ENCODE assay signal across 20 cellular contexts in the genomic region with DNA sequence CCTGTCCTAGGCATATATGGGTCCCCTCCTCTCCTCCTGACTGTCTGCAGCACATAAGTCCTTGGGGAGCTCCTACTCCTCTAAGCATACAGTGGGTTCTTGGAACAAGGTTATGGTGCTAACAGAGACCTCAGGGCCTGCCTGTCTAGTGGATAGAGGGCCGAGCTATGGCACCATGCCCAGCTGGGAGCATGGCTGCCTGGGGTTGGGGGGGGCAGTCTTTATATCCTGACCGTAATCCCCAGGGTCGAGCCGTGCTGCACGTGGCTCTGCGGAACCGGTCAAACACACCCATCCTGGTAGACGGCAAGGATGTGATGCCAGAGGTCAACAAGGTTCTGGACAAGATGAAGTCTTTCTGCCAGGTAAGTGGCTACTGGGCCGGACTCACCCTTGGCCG. TPM values are rescaled to one million over a fixed set of nuclear protein-coding genes. Genes with fewer than 3 reads are reported as not detected.
DNase-seq lines count a peak whose midpoint lies in the region; ATAC-seq and TF ChIP-seq lines count a peak whose summit lies in the region.
"Had no signal": no experiment of that assay in that cellular context is flagged by ENCODE, and none has a peak within 500 bp of the region (broad histone marks: within the 10 kb centered on the region; RNA-seq: fewer than 3 reads in every experiment).

No MANE protein-coding gene starts in this region.

- DNase-seq in cardiac muscle cell (ENCODE audit: low read depth in 1 of 2, low spot score in 1 of 2) (no peak), right atrium auricular region (ENCODE audit: low spot score) (no peak), HL-60 (ENCODE audit: low read depth in 1 of 2, low spot score in 1 of 2) (no peak), psoas muscle (no peak), endothelial cell (ENCODE audit: low spot score) (no peak)
- no peak for DNase-seq in stimulated activated CD4-positive, alpha-beta T cell treated with anti-CD3 and anti-CD28 coated beads, Interleukin-4, amount 100 ng/mL, for 4 hours
- no peak for DNase-seq in CD8-positive, alpha-beta T cell
- DNase-seq: activated CD4-positive, alpha-beta T cell treated with anti-CD3 and anti-CD28 coated beads for 1 hour; colonic mucosa; glutamatergic neuron; left cardiac atrium; MG63; NCI-H2171 treated with DMSO at 0.1 percent for 48 hours; NCI-H526 treated with DMSO at 0.1 percent for 48 hours; spleen; stimulated activated CD4-positive, alpha-beta T cell treated with anti-CD3 and anti-CD28 coated beads, Interleukin-4, amount 100 ng/mL, for 24 hours; upper lobe of right lung had no signal

- H3K9me3 ChIP-seq in cardiac muscle cell (ENCODE audit: low read depth) (no peaks in the 10 kb centered on the region), right atrium auricular region (no peaks in the 10 kb centered on the region), psoas muscle (no peaks in the 10 kb centered on the region)
- no peaks in the 10 kb centered on the region for H3K9me3 ChIP-seq in CD8-positive, alpha-beta T cell (ENCODE audit: low read length)
- H3K9me3 ChIP-seq: colonic mucosa, MG63, spleen, upper lobe of right lung had no signal

- intact Hi-C loops in psoas muscle (cut with DNase I): loop anchor here in 1 of 2 donors (5.0 kb wide), 1 partner anchor 59 kb away; a partner anchor contains a TSS
- intact Hi-C loops in CD8-positive, alpha-beta T cell (cut with DNase I, micrococcal nuclease): no loop called here

- CTCF ChIA-PET in CD8-positive, alpha-beta T cell (lab: Charles Lee): interaction anchor here (1.5 kb wide), 1 partner anchor 8 kb away, joined by 3 read pairs; no protein-coding TSS in a partner anchor

- H3K36me3 ChIP-seq in cardiac muscle cell (peaks cover 51% of the 10 kb centered on the region), right atrium auricular region (peaks cover 50% of the 10 kb centered on the region), psoas muscle (ENCODE audit: insufficient read depth in 1 of 2, low read depth in 1 of 2) (peaks cover 2 to 67% of the 10 kb centered on the region in 2 donors)
- H3K36me3 ChIP-seq in CD8-positive, alpha-beta T cell (ENCODE audit: insufficient read depth, low read length): peaks cover 8% of the 10 kb centered on the region

- POLR2A ChIA-PET in CD8-positive, alpha-beta T cell (lab: Charles Lee): no interaction called here

- ATAC-seq in psoas muscle: no peak
- ATAC-seq in CD8-positive, alpha-beta T cell: no peak
- ATAC-seq: left cardiac atrium, SK-N-SH treated with all-trans-retinoic acid at 6 μM for 48 hours, upper lobe of right lung had no signal

- TF ChIP-seq CTCF in cardiac muscle cell (IDR thresholded peaks at IDR 0.05; ENCODE audit: low read depth, low read length) (no peak), right atrium auricular region (IDR thresholded peaks at IDR 0.05) (no peak), HL-60 (IDR thresholded peaks at IDR 0.05; ENCODE audit: insufficient read depth, low read length) (no peak), psoas muscle (IDR thresholded peaks at IDR 0.05) (no peak), endothelial cell (IDR thresholded peaks at IDR 0.05; ENCODE audit: unreplicated experiment) (no peak)
- no peak for TF ChIP-seq CTCF in CD8-positive, alpha-beta T cell (IDR thresholded peaks at IDR 0.05)

- H3K27me3 ChIP-seq in cardiac muscle cell (no peaks in the 10 kb centered on the region), right atrium auricular region (no peaks in the 10 kb centered on the region), HL-60 (ENCODE audit: insufficient read depth, poor library complexity, severe bottlenecking) (no peaks in the 10 kb centered on the region), psoas muscle (ENCODE audit: insufficient read depth in 3 of 3, low read length in 2 of 3) (no peaks in the 10 kb centered on the region)
- no peaks in the 10 kb centered on the region for H3K27me3 ChIP-seq in CD8-positive, alpha-beta T cell (ENCODE audit: insufficient read depth, low read length)
- H3K27me3 ChIP-seq: colonic mucosa, MG63, spleen, upper lobe of right lung had no signal

- WGBS in psoas muscle, 3 donors: 36 to 83% (median 57%) methylated on average over 10 of the region's 10 CpGs

- no peak overlapping the region for H3K4me3 ChIP-seq in cardiac muscle cell
- no peak overlapping the region for H3K4me3 ChIP-seq in right atrium auricular region
- no peak overlapping the region for H3K4me3 ChIP-seq in HL-60 (replicated peaks; ENCODE audit: insufficient read depth, low read length)
- H3K4me3 ChIP-seq in psoas muscle: peak overlapping the region; percentile 28
- no peak overlapping the region for H3K4me3 ChIP-seq in CD8-positive, alpha-beta T cell (ENCODE audit: low read depth, low read length)
- H3K4me3 ChIP-seq: colonic mucosa, MG63, spleen, upper lobe of right lung had no signal

- peaks cover 5% of the 10 kb centered on the region for H3K36me3 Mint-ChIP-seq in activated naive CD8-positive, alpha-beta T cell
- peaks cover 6% of the 10 kb centered on the region for H3K36me3 Mint-ChIP-seq in endothelial cell (ENCODE audit: low read depth, unreplicated experiment)
- peaks cover 51% of the 10 kb centered on the region for H3K36me3 Mint-ChIP-seq in CD8-positive, alpha-beta T cell

- H3K27ac Mint-ChIP-seq in activated naive CD8-positive, alpha-beta T cell: no peak overlapping the region
- H3K27ac Mint-ChIP-seq in endothelial cell (ENCODE audit: unreplicated experiment): no peak overlapping the region
- H3K27ac Mint-ChIP-seq in CD8-positive, alpha-beta T cell: no peak overlapping the region

- H3K4me1 Mint-ChIP-seq in activated naive CD8-positive, alpha-beta T cell (ENCODE audit: low read depth): peaks cover 33% of the 10 kb centered on the region
- peaks cover 3% of the 10 kb centered on the region for H3K4me1 Mint-ChIP-seq in endothelial cell (ENCODE audit: unreplicated experiment)
- H3K4me1 Mint-ChIP-seq in CD8-positive, alpha-beta T cell (ENCODE audit: low read depth): peaks cover 43% of the 10 kb centered on the region

- no peaks in the 10 kb centered on the region for H3K27me3 Mint-ChIP-seq in activated naive CD8-positive, alpha-beta T cell
- H3K27me3 Mint-ChIP-seq in endothelial cell (ENCODE audit: unreplicated experiment): peaks cover 12% of the 10 kb centered on the region
- H3K27me3 Mint-ChIP-seq in CD8-positive, alpha-beta T cell (ENCODE audit: low read depth): no peaks in the 10 kb centered on the region

- H3K27ac ChIP-seq in cardiac muscle cell: peak overlapping the region; percentile 16
- H3K27ac ChIP-seq in right atrium auricular region: no peak overlapping the region
- peak overlapping the region; percentile 94 for H3K27ac ChIP-seq in HL-60 (replicated peaks)
- peak overlapping the region; percentile 91 for H3K27ac ChIP-seq in psoas muscle
- H3K27ac ChIP-seq in CD8-positive, alpha-beta T cell (ENCODE audit: low read depth, low read length): no peak overlapping the region
- H3K27ac ChIP-seq: colonic mucosa, RWPE1, upper lobe of right lung had no signal

- no peaks in the 10 kb centered on the region for H3K9me3 Mint-ChIP-seq in activated naive CD8-positive, alpha-beta T cell (ENCODE audit: low read depth)
- H3K9me3 Mint-ChIP-seq in endothelial cell (ENCODE audit: unreplicated experiment): no peaks in the 10 kb centered on the region
- no peaks in the 10 kb centered on the region for H3K9me3 Mint-ChIP-seq in CD8-positive, alpha-beta T cell

- H3K4me3 Mint-ChIP-seq in activated naive CD8-positive, alpha-beta T cell: peak overlapping the region; percentile 70
- no peak overlapping the region for H3K4me3 Mint-ChIP-seq in endothelial cell (ENCODE audit: unreplicated experiment)
- H3K4me3 Mint-ChIP-seq in CD8-positive, alpha-beta T cell: no peak overlapping the region

- H3K4me1 ChIP-seq in cardiac muscle cell (ENCODE audit: low read depth) (peaks cover 18% of the 10 kb centered on the region), right atrium auricular region (peaks cover 0 to 50% of the 10 kb centered on the region in 2 donors), psoas muscle (peaks cover 55% of the 10 kb centered on the region)
- H3K4me1 ChIP-seq in CD8-positive, alpha-beta T cell (ENCODE audit: insufficient read depth, low read length): peaks cover 18% of the 10 kb centered on the region

RNA-seq across cellular contexts. Expression of a gene that starts 3.3 kb away (rescaled TPM):
- total RNA-seq in cardiac muscle cell (618 and 670 TPM in 2 replicates), right atrium auricular region (100 to 1,000 TPM; 340 to 413 TPM), psoas muscle (100 to 1,000 TPM; 170 to 259 (median 255) TPM), endothelial cell (ENCODE audit: unreplicated experiment) (133 TPM)
- polyA plus RNA-seq in cardiac muscle cell (791 and 862 TPM in 2 replicates), psoas muscle (100 to 1,000 TPM; 111 to 166 (median 125) TPM)
- total RNA-seq in CD8-positive, alpha-beta T cell: 10 to 100 TPM; 84.8 to 87.0 TPM

RNA-seq across cellular contexts. Expression of a gene that starts 35.9 kb away (rescaled TPM):
- total RNA-seq in cardiac muscle cell: 37.6 and 39.3 TPM in 2 replicates
- 14.9 and 25.5 TPM in 2 replicates for polyA plus RNA-seq in cardiac muscle cell
- 10 to 100 TPM in 1 of 2 donors, 1 to 10 TPM in 1; 9.5 to 14.0 TPM for total RNA-seq in right atrium auricular region
- 10 to 100 TPM; 12.3 to 21.3 (median 18.6) TPM for total RNA-seq in psoas muscle
- polyA plus RNA-seq in psoas muscle: 10 to 100 TPM; 13.9 to 30.2 (median 21.9) TPM
- total RNA-seq in endothelial cell (ENCODE audit: unreplicated experiment): 10.3 TPM
- 1 to 10 TPM; 6.1 to 6.5 TPM for total RNA-seq in CD8-positive, alpha-beta T cell

RNA-seq across cellular contexts. Expression of a gene that starts 59.8 kb away (rescaled TPM):
- total RNA-seq in cardiac muscle cell (118 and 121 TPM in 2 replicates), right atrium auricular region (10 to 100 TPM; 42.1 to 52.3 TPM), psoas muscle (100 to 1,000 TPM in 2 of 4 donors, 10 to 100 TPM in 2; 78.1 to 126 (median 106) TPM), endothelial cell (ENCODE audit: unreplicated experiment) (93.5 TPM)
- polyA plus RNA-seq in cardiac muscle cell (71.9 and 95.3 TPM in 2 replicates), psoas muscle (10 to 100 TPM; 65.5 to 88.5 (median 70.6) TPM)
- total RNA-seq in CD8-positive, alpha-beta T cell: 10 to 100 TPM; 46.8 to 53.2 TPM

Comparison
In these comparisons a context has a peak if more than half of its experiments do, and no peak if none do; other contexts are left out.
1. H3K27ac ChIP-seq: peak in cardiac muscle cell (single experiment), HL-60 (single experiment) and psoas muscle (single experiment); none in right atrium auricular region (0 of 2) and CD8-positive, alpha-beta T cell (single experiment).